16 cellular contexts compared by ENCODE assay signal in the genomic region with DNA sequence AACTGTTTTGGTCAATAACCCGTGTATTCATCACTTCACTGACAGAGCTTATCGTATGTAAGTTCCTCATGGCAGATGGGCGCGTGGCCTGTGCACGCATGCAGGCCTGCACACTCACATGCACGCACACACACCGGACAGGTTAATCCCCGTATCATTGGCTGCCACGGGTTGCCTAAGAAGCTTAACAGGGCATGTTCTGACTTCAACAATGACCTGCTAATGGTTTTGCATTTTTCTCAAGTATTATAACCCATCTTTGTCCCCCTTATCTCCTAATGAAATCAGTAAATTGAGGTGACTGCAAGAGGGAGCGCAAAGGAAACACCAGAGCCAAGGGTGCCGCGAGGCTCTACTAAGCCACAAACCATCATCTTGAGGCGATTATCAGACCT.
DNase-seq lines count a peak whose midpoint lies in the region; ATAC-seq and TF ChIP-seq lines count a peak whose summit lies in the region.
"Had no signal": no experiment of that assay in that cellular context is flagged by ENCODE, and none has a peak within 500 bp of the region (broad histone marks: within the 10 kb centered on the region; RNA-seq: fewer than 3 reads in every experiment).

No MANE protein-coding gene starts in this region.

- peaks cover 4% of the 10 kb centered on the region; the same call in 1 of the 2 replicates for H3F3A ChIP-seq in Loucy (ENCODE audit: low read depth)

- H3K9me3 ChIP-seq in Loucy (ENCODE audit: insufficient read depth, low read depth, low read length) (no peaks in the 10 kb centered on the region), osteoblast (ENCODE audit: low read depth, low read length) (no peaks in the 10 kb centered on the region)
- H3K9me3 ChIP-seq: BE2C, Caco-2 had no signal

- DNase-seq in activated naive CD8-positive, alpha-beta T cell treated with anti-CD3 and anti-CD28 coated beads, Interleukin-2, amount 50 U/mL, for 24 hours, result no peak
- no peak for DNase-seq in activated naive CD8-positive, alpha-beta T cell treated with anti-CD3 and anti-CD28 coated beads for 36 hours
- peak in 2 of 3 experiments; percentile 22 to 25 for DNase-seq in effector memory CD8-positive, alpha-beta T cell
- DNase-seq in osteoblast (ENCODE audit: insufficient read length, low spot score, missing footprints) (no peak), CD14-positive monocyte (ENCODE audit: low spot score) (no peak)
- DNase-seq: Caco-2, NCI-H1417, NCI-H2029 treated with DMSO at 0.1 percent for 48 hours, NCI-H2227 treated with DMSO at 0.1 percent for 48 hours, NCI-H524 treated with DMSO at 0.1 percent for 48 hours had no signal

- H3K27ac ChIP-seq in osteoblast (ENCODE audit: low read depth, low read length), result no peak overlapping the region
- H3K27ac ChIP-seq: SK-N-MC had no signal

- H3K27ac Mint-ChIP-seq in activated naive CD8-positive, alpha-beta T cell treated with anti-CD3 and anti-CD28 coated beads, Interleukin-2, amount 50 U/mL, for 24 hours, result peak overlapping the region; percentile 13
- H3K27ac Mint-ChIP-seq in activated naive CD8-positive, alpha-beta T cell treated with anti-CD3 and anti-CD28 coated beads for 36 hours, result no peak overlapping the region
- peak overlapping the region; percentile 72 to 92 for H3K27ac Mint-ChIP-seq in effector memory CD8-positive, alpha-beta T cell
- no peak overlapping the region for H3K27ac Mint-ChIP-seq in CD14-positive monocyte
- H3K27ac Mint-ChIP-seq: IgD-negative memory B cell had no signal

- intact Hi-C loops in CD14-positive monocyte (cut with micrococcal nuclease), result no loop called here

- H3K27me3 Mint-ChIP-seq in activated naive CD8-positive, alpha-beta T cell treated with anti-CD3 and anti-CD28 coated beads, Interleukin-2, amount 50 U/mL, for 24 hours, result peaks cover 7% of the 10 kb centered on the region
- no peaks in the 10 kb centered on the region for H3K27me3 Mint-ChIP-seq in activated naive CD8-positive, alpha-beta T cell treated with anti-CD3 and anti-CD28 coated beads for 36 hours
- no peaks in the 10 kb centered on the region for H3K27me3 Mint-ChIP-seq in effector memory CD8-positive, alpha-beta T cell
- peaks cover 0 to 6% (median 0%) of the 10 kb centered on the region in 3 donors for H3K27me3 Mint-ChIP-seq in CD14-positive monocyte (ENCODE audit: low read depth in 3 of 3)

- H3K36me3 Mint-ChIP-seq in activated naive CD8-positive, alpha-beta T cell treated with anti-CD3 and anti-CD28 coated beads, Interleukin-2, amount 50 U/mL, for 24 hours (ENCODE audit: low read depth), result peaks cover 4% of the 10 kb centered on the region
- H3K36me3 Mint-ChIP-seq in activated naive CD8-positive, alpha-beta T cell treated with anti-CD3 and anti-CD28 coated beads for 36 hours, result peaks cover 4% of the 10 kb centered on the region
- peaks cover 17% of the 10 kb centered on the region for H3K36me3 Mint-ChIP-seq in effector memory CD8-positive, alpha-beta T cell (ENCODE audit: insufficient read depth)
- peaks cover 3 to 4% of the 10 kb centered on the region in 2 donors for H3K36me3 Mint-ChIP-seq in CD14-positive monocyte

- no peak for ATAC-seq in activated naive CD8-positive, alpha-beta T cell treated with anti-CD3 and anti-CD28 coated beads, Interleukin-2, amount 50 U/mL, for 24 hours
- ATAC-seq in effector memory CD8-positive, alpha-beta T cell (replicated peaks), result peak; percentile 55
- no peak for ATAC-seq in GM18520 (IDR thresholded peaks at IDR 0.05; ENCODE audit: unreplicated experiment)
- ATAC-seq: HCT116 had no signal

- H3K36me3 ChIP-seq in Loucy (ENCODE audit: insufficient read depth, low read length), result no peaks in the 10 kb centered on the region
- no peaks in the 10 kb centered on the region for H3K36me3 ChIP-seq in osteoblast (ENCODE audit: insufficient read depth, low read length)
- H3K36me3 ChIP-seq: BE2C had no signal

- H3K4me1 Mint-ChIP-seq in activated naive CD8-positive, alpha-beta T cell treated with anti-CD3 and anti-CD28 coated beads, Interleukin-2, amount 50 U/mL, for 24 hours, result peaks cover 8% of the 10 kb centered on the region
- H3K4me1 Mint-ChIP-seq in activated naive CD8-positive, alpha-beta T cell treated with anti-CD3 and anti-CD28 coated beads for 36 hours, result no peaks in the 10 kb centered on the region
- peaks cover 27 to 41% of the 10 kb centered on the region in 2 donors for H3K4me1 Mint-ChIP-seq in effector memory CD8-positive, alpha-beta T cell (ENCODE audit: low read depth in 2 of 2)
- peaks cover 9% of the 10 kb centered on the region for H3K4me1 Mint-ChIP-seq in CD14-positive monocyte

- H3K27me3 ChIP-seq in Loucy (ENCODE audit: insufficient read depth, low read length, poor library complexity, severe bottlenecking) (no peaks in the 10 kb centered on the region), osteoblast (ENCODE audit: insufficient read depth, low read length) (no peaks in the 10 kb centered on the region)
- H3K27me3 ChIP-seq: BE2C had no signal

- H3K4me3 ChIP-seq in Loucy (ENCODE audit: low read length, poor library complexity, severe bottlenecking) (peak overlapping the region; percentile 14), osteoblast (ENCODE audit: insufficient read depth, low read length) (no peak overlapping the region)
- H3K4me3 ChIP-seq: SK-N-MC had no signal

- H4K20me1 ChIP-seq in Loucy (ENCODE audit: insufficient read depth, low read length, poor library complexity, severe bottlenecking) (no peaks in the 10 kb centered on the region), osteoblast (ENCODE audit: insufficient read depth, low read length) (no peaks in the 10 kb centered on the region)

- no peak overlapping the region for H3K4me3 Mint-ChIP-seq in activated naive CD8-positive, alpha-beta T cell treated with anti-CD3 and anti-CD28 coated beads, Interleukin-2, amount 50 U/mL, for 24 hours
- no peak overlapping the region for H3K4me3 Mint-ChIP-seq in activated naive CD8-positive, alpha-beta T cell treated with anti-CD3 and anti-CD28 coated beads for 36 hours
- H3K4me3 Mint-ChIP-seq in effector memory CD8-positive, alpha-beta T cell, result peak overlapping the region; percentile 80 to 96
- H3K4me3 Mint-ChIP-seq in CD14-positive monocyte, result no peak overlapping the region

- peak overlapping the region; percentile 48 for H3K9ac ChIP-seq in Loucy (ENCODE audit: low read depth, low read length, poor library complexity, severe bottlenecking)

- H3K4me2 ChIP-seq in Loucy (ENCODE audit: low read depth, low read length, poor library complexity, severe bottlenecking) (peak overlapping the region; percentile 45), osteoblast (ENCODE audit: insufficient read depth, low read length) (no peak overlapping the region)

- peaks cover 5% of the 10 kb centered on the region for H3K9me3 Mint-ChIP-seq in activated naive CD8-positive, alpha-beta T cell treated with anti-CD3 and anti-CD28 coated beads, Interleukin-2, amount 50 U/mL, for 24 hours
- H3K9me3 Mint-ChIP-seq in activated naive CD8-positive, alpha-beta T cell treated with anti-CD3 and anti-CD28 coated beads for 36 hours, result peaks cover 4% of the 10 kb centered on the region
- no peaks in the 10 kb centered on the region for H3K9me3 Mint-ChIP-seq in effector memory CD8-positive, alpha-beta T cell
- H3K9me3 Mint-ChIP-seq in CD14-positive monocyte, result no peaks in the 10 kb centered on the region

- H3K4me1 ChIP-seq in Loucy (ENCODE audit: insufficient read depth, low read length, poor library complexity, severe bottlenecking), result peaks cover 60% of the 10 kb centered on the region
- no peaks in the 10 kb centered on the region for H3K4me1 ChIP-seq in osteoblast (ENCODE audit: insufficient read depth, low read length)

- H3K79me2 ChIP-seq in Loucy (ENCODE audit: insufficient read depth, low read length), result no peaks in the 10 kb centered on the region
- no peaks in the 10 kb centered on the region for H3K79me2 ChIP-seq in osteoblast (ENCODE audit: insufficient read depth, low read length)

- TF ChIP-seq CTCF in Loucy (conservative IDR thresholded peaks at IDR 0.05; ENCODE audit: low read length) (no peak), osteoblast (IDR thresholded peaks at IDR 0.05; ENCODE audit: extremely low read depth, low read depth, low read length) (no peak), CD14-positive monocyte (IDR thresholded peaks at IDR 0.05) (no peak)

- no peaks in the 10 kb centered on the region for H3K9me2 ChIP-seq in Loucy (replicated peaks; ENCODE audit: low read depth, low read length)

- H2AFZ ChIP-seq in Loucy (ENCODE audit: low read length) (peak overlapping the region; percentile 9; the same call in 1 of the 2 replicates), osteoblast (ENCODE audit: low read length) (no peak overlapping the region)

Comparison
In these comparisons a context has a peak if more than half of its experiments do, and no peak if none do; other contexts are left out.
1. H3K27ac Mint-ChIP-seq: peak in activated naive CD8-positive, alpha-beta T cell treated with anti-CD3 and anti-CD28 coated beads, Interleukin-2, amount 50 U/mL, for 24 hours (single experiment) and effector memory CD8-positive, alpha-beta T cell (2 of 2); none in activated naive CD8-positive, alpha-beta T cell treated with anti-CD3 and anti-CD28 coated beads for 36 hours (single experiment) and CD14-positive monocyte (0 of 7).
2. DNase-seq: peak in effector memory CD8-positive, alpha-beta T cell (2 of 3); none in activated naive CD8-positive, alpha-beta T cell treated with anti-CD3 and anti-CD28 coated beads, Interleukin-2, amount 50 U/mL, for 24 hours (single experiment), activated naive CD8-positive, alpha-beta T cell treated with anti-CD3 and anti-CD28 coated beads for 36 hours (single experiment), osteoblast (single experiment) and CD14-positive monocyte (single experiment).
3. H3K4me3 Mint-ChIP-seq: peak in effector memory CD8-positive, alpha-beta T cell (2 of 2); none in activated naive CD8-positive, alpha-beta T cell treated with anti-CD3 and anti-CD28 coated beads, Interleukin-2, amount 50 U/mL, for 24 hours (single experiment), activated naive CD8-positive, alpha-beta T cell treated with anti-CD3 and anti-CD28 coated beads for 36 hours (single experiment) and CD14-positive monocyte (0 of 2).